ENCODE assay signal across 24 cellular contexts in the genomic region with DNA sequence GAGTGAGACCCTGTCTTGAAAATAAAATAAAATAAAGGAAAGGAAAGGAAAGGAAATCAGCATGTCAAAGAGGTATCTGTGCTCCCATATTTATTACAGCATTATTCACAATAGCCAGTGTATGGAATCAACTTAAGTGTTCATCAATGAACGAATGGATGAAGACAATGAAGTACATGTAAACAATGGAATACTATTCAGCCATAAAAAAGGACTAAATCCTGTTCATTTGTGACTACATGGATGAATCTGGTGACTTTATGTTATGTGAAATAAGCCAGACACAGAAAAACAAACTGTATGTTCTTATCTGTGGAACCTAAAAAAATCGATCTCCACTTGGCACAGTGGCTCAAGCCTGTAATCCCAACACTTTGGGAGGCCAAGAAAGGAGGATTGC. TPM values are rescaled to one million over a fixed set of nuclear protein-coding genes. Genes with fewer than 3 reads are reported as not detected.
DNase-seq lines count a peak whose midpoint lies in the region; ATAC-seq and TF ChIP-seq lines count a peak whose summit lies in the region.
"Had no signal": no experiment of that assay in that cellular context is flagged by ENCODE, and none has a peak within 500 bp of the region (broad histone marks: within the 10 kb centered on the region; RNA-seq: fewer than 3 reads in every experiment).

No MANE protein-coding gene starts in this region.

- no CpG with 5 or more reads among the region's 2 CpGs for WGBS in IMR-90 (ENCODE audit: extremely low coverage in 2 of 2, insufficient read length in 1 of 2), 2 experiments

- peaks cover 0 to 47% of the 10 kb centered on the region in 2 experiments; a peak in 3 of 4 replicates for H3K79me1 ChIP-seq in IMR-90 (ENCODE audit: low read depth in 1 of 2, low read length in 2 of 2)

- ATAC-seq in HCT116 (no peak), IMR-90 (ENCODE audit: low read depth) (no peak), RWPE2 (ENCODE audit: low read depth) (no peak), HG03159 (IDR thresholded peaks at IDR 0.05; ENCODE audit: unreplicated experiment) (no peak)
- no peak for ATAC-seq in stimulated activated naive B cell treated with anti-CD40 and anti-IgM and Interleukin-4, amounts not matched to agents 10 μg/mL and 1 μg/mL and 100 μg/mL, for 72 hours (replicated peaks)
- ATAC-seq: A549, GM12878 had no signal

- CTCF ChIA-PET in HCT116 (lab: Charles Lee) = interaction anchor here (1.8 kb wide), 1 partner anchor 10 kb away, joined by 11 read pairs; no protein-coding TSS in a partner anchor
- CTCF ChIA-PET in IMR-90 (lab: Yijun Ruan, JAX) = interaction anchor here (1.3 kb wide), 1 partner anchor 10 kb away, joined by 6 read pairs; no protein-coding TSS in a partner anchor

- H4K20me1 ChIP-seq in HCT116 (ENCODE audit: insufficient read depth) (no peaks in the 10 kb centered on the region), IMR-90 (ENCODE audit: insufficient read depth, low read length) (peaks cover 3% of the 10 kb centered on the region; the same call in 1 of the 2 replicates)
- H4K20me1 ChIP-seq: BLaER1 had no signal

- no peak overlapping the region for H3K23ac ChIP-seq in IMR-90 (ENCODE audit: low read depth, low read length)

- peaks cover 38 to 63% of the 10 kb centered on the region in 2 experiments for H3K4me1 ChIP-seq in HCT116 (ENCODE audit: control insufficient read depth in 1 of 2, insufficient read depth in 2 of 2, low read length in 2 of 2)
- peaks cover 19% of the 10 kb centered on the region for H3K4me1 ChIP-seq in IMR-90 (ENCODE audit: control insufficient read depth, insufficient read depth, low read length)
- H3K4me1 ChIP-seq in RWPE2 (ENCODE audit: insufficient read depth, poor library complexity, severe bottlenecking) = peaks cover 45% of the 10 kb centered on the region
- H3K4me1 ChIP-seq: BE2C had no signal

- no peak overlapping the region for H3K4me3 Mint-ChIP-seq in stimulated activated naive B cell treated with anti-CD40 and anti-IgM and Interleukin-4, amounts not matched to agents 10 μg/mL and 1 μg/mL and 100 μg/mL, for 72 hours
- H3K4me3 Mint-ChIP-seq: CD14-positive monocyte; CD4-positive, alpha-beta memory T cell; CD4-positive, CD25-positive, alpha-beta regulatory T cell had no signal

- no peak overlapping the region for H3K56ac ChIP-seq in IMR-90 (ENCODE audit: extremely low read depth, insufficient read depth, low read length)

- H3K18ac ChIP-seq in IMR-90 (ENCODE audit: low read depth, low read length) = no peak overlapping the region

- H3K4me2 ChIP-seq in HCT116 (ENCODE audit: low read length) (0 out of 2 replicates have a peak overlapping the region, but pooled peaks have one; percentile 18), IMR-90 (ENCODE audit: low read depth, low read length) (no peak overlapping the region)
- H3K4me2 ChIP-seq: A549, BLaER1 had no signal

- H3K9me3 ChIP-seq in HCT116 (ENCODE audit: control insufficient read depth in 1 of 2, insufficient read depth in 1 of 2, low read depth in 1 of 2, low read length in 2 of 2) (no peaks in the 10 kb centered on the region), IMR-90 (ENCODE audit: control insufficient read depth, insufficient read depth, low read length) (no peaks in the 10 kb centered on the region), RWPE2 (ENCODE audit: severe bottlenecking) (no peaks in the 10 kb centered on the region)
- H3K9me3 ChIP-seq: A549, BE2C had no signal

- H3K14ac ChIP-seq in IMR-90 (replicated peaks; ENCODE audit: low read depth, low read length) = no peak overlapping the region

- H3K9me2 ChIP-seq in HCT116 (ENCODE audit: insufficient read depth) = no peaks in the 10 kb centered on the region

- RAD21 ChIA-PET in HCT116 (lab: Charles Lee; ENCODE audit: low non-redundant PET in 1 of 2, low total read pairs in 2 of 2, uncharacterized antibody in 2 of 2, unreplicated experiment in 2 of 2) = no interaction called here

- H2BK15ac ChIP-seq in IMR-90 (ENCODE audit: low read depth, low read length) = no peak overlapping the region

- peaks cover 15% of the 10 kb centered on the region for H3K9me1 ChIP-seq in IMR-90 (ENCODE audit: insufficient read depth, low read length)

- DNase-seq in HCT116 (ENCODE audit: low read depth, low spot score) = no peak
- no peak for DNase-seq in IMR-90
- no peak for DNase-seq in RWPE2 (ENCODE audit: low spot score)
- no peak for DNase-seq in NCI-H1105 treated with DMSO at 0.1 percent for 48 hours (lab: John Stamatoyannopoulos, UW)
- DNase-seq in stimulated activated naive B cell treated with anti-CD40 and anti-IgM and Interleukin-4, amounts not matched to agents 10 μg/mL and 1 μg/mL and 100 μg/mL, for 72 hours = no peak
- DNase-seq: BE2C; C1 segment of cervical spinal cord; CD4-positive, alpha-beta memory T cell; CD4-positive, CD25-positive, alpha-beta regulatory T cell; CD8-positive, alpha-beta memory T cell; COR-L47; DMS 273 treated with DMSO at 0.1 percent for 48 hours; DMS153; DMS53; DMS79; DND-41; EL; GDM1 had no signal

- H2AFZ ChIP-seq in HCT116 (ENCODE audit: low read depth, low read length, poor library complexity, severe bottlenecking) (no peak overlapping the region), IMR-90 (replicated peaks; ENCODE audit: low read length, poor library complexity) (no peak overlapping the region)

- H3K4me1 Mint-ChIP-seq in stimulated activated naive B cell treated with anti-CD40 and anti-IgM and Interleukin-4, amounts not matched to agents 10 μg/mL and 1 μg/mL and 100 μg/mL, for 72 hours = peaks cover 20 to 33% of the 10 kb centered on the region in 2 donors

- H2BK120ac ChIP-seq in IMR-90 (ENCODE audit: low read depth, low read length) = no peak overlapping the region

- TF ChIP-seq CTCF in HCT116 (IDR thresholded peaks at IDR 0.05 in 2 of 3, conservative IDR thresholded peaks at IDR 0.05 in 1 of 3; ENCODE audit: borderline replicate concordance in 1 of 3, insufficient read depth in 1 of 3, low read depth in 2 of 3, low read length in 2 of 3) (no peak), IMR-90 (conservative IDR thresholded peaks at IDR 0.05; ENCODE audit: low read depth, low read length) (no peak), RWPE2 (IDR thresholded peaks at IDR 0.05; ENCODE audit: poor library complexity, severe bottlenecking) (no peak)

- BruUV-seq in HCT116 (replicated peaks; lab: Mats Ljungman, UMichigan) (no TSS peak), IMR-90 (replicated peaks; lab: Mats Ljungman, UMichigan) (no TSS peak)

- H3K4me3 ChIP-seq in HCT116 (replicated peaks in 1 of 2; ENCODE audit: low read depth in 1 of 2, low read length in 2 of 2) (no peak overlapping the region), IMR-90 (ENCODE audit: insufficient read depth, low read depth, low read length) (no peak overlapping the region), RWPE2 (ENCODE audit: severe bottlenecking) (no peak overlapping the region)
- H3K4me3 ChIP-seq: A549, BLaER1, GM12878 had no signal

- H3K27me3 ChIP-seq in HCT116 (ENCODE audit: insufficient read depth, low read length) (no peaks in the 10 kb centered on the region), IMR-90 (ENCODE audit: control insufficient read depth, insufficient read depth, low read length) (no peaks in the 10 kb centered on the region), RWPE2 (ENCODE audit: insufficient read depth, poor library complexity, severe bottlenecking) (no peaks in the 10 kb centered on the region)
- H3K27me3 ChIP-seq: BE2C, BLaER1 had no signal

- H3K4ac ChIP-seq in IMR-90 (ENCODE audit: low read depth, low read length) = no peak overlapping the region

- no peak for TF ChIP-seq RAD21 in HCT116 (IDR thresholded peaks at IDR 0.05; ENCODE audit: low read depth)
- no peak for TF ChIP-seq RAD21 in IMR-90 (IDR thresholded peaks at IDR 0.05; ENCODE audit: low read length)

- H2AK5ac ChIP-seq in IMR-90 (ENCODE audit: low read depth, low read length) = no peak overlapping the region

- POLR2A ChIA-PET in HCT116 (lab: Charles Lee) (no interaction called here), IMR-90 (lab: Charles Lee; ENCODE audit: unreplicated experiment) (no interaction called here)

- no peak overlapping the region for H3K9ac ChIP-seq in HCT116 (ENCODE audit: low read length)
- no peak overlapping the region for H3K9ac ChIP-seq in IMR-90 (ENCODE audit: low read depth, low read length)
- H3K9ac ChIP-seq: BLaER1 had no signal

- dilution Hi-C loops in IMR-90 (cut with HindIII; ENCODE audit: low sequenced_read_pairs, unreplicated experiment) = no loop called here

- H3K27ac Mint-ChIP-seq in stimulated activated naive B cell treated with anti-CD40 and anti-IgM and Interleukin-4, amounts not matched to agents 10 μg/mL and 1 μg/mL and 100 μg/mL, for 72 hours = no peak overlapping the region

- 0 out of 2 replicates have a peak overlapping the region, but pooled peaks have one; percentile 6 for H4K91ac ChIP-seq in IMR-90 (ENCODE audit: insufficient read depth, low read depth, low read length)

- in situ Hi-C loops in IMR-90 (cut with MboI; ENCODE audit: low sequenced_read_pairs) = no loop called here

- H3K27ac ChIP-seq in HCT116 (ENCODE audit: low read depth, low read length) (no peak overlapping the region), IMR-90 (ENCODE audit: insufficient read depth, low read length) (no peak overlapping the region), RWPE2 (ENCODE audit: poor library complexity, severe bottlenecking) (peak overlapping the region; percentile 99)
- H3K27ac ChIP-seq: 22Rv1, BLaER1 had no signal

- H3K36me3 ChIP-seq in HCT116 (ENCODE audit: control insufficient read depth in 1 of 2, insufficient read depth in 2 of 2, low read length in 2 of 2) (no peaks in the 10 kb centered on the region), IMR-90 (ENCODE audit: control insufficient read depth, insufficient read depth, low read length) (no peaks in the 10 kb centered on the region), RWPE2 (ENCODE audit: low read depth) (no peaks in the 10 kb centered on the region)
- H3K36me3 ChIP-seq: BE2C, BLaER1 had no signal

- H3K9me3 Mint-ChIP-seq in stimulated activated naive B cell treated with anti-CD40 and anti-IgM and Interleukin-4, amounts not matched to agents 10 μg/mL and 1 μg/mL and 100 μg/mL, for 72 hours = no peaks in the 10 kb centered on the region
- H3K9me3 Mint-ChIP-seq: CD4-positive, alpha-beta memory T cell; CD4-positive, CD25-positive, alpha-beta regulatory T cell; CD8-positive, alpha-beta memory T cell had no signal

- no peak overlapping the region for H2BK20ac ChIP-seq in IMR-90 (ENCODE audit: low read depth, low read length)

- H4K8ac ChIP-seq in IMR-90 (ENCODE audit: low read depth in 2 of 2, low read length in 2 of 2) = no peak overlapping the region

- H4K5ac ChIP-seq in IMR-90 (ENCODE audit: low read depth, low read length) = no peak overlapping the region

- H2AK9ac ChIP-seq in IMR-90 (replicated peaks; ENCODE audit: low read depth, low read length, poor library complexity) = no peak overlapping the region

- no peaks in the 10 kb centered on the region for H3K27me3 Mint-ChIP-seq in stimulated activated naive B cell treated with anti-CD40 and anti-IgM and Interleukin-4, amounts not matched to agents 10 μg/mL and 1 μg/mL and 100 μg/mL, for 72 hours
- H3K27me3 Mint-ChIP-seq: CD4-positive, alpha-beta memory T cell; CD4-positive, CD25-positive, alpha-beta regulatory T cell; CD8-positive, alpha-beta memory T cell had no signal

- no peak overlapping the region for H2BK5ac ChIP-seq in IMR-90 (ENCODE audit: low read depth, low read length, poor library complexity, severe bottlenecking)

- no peak for TF ChIP-seq POLR2A in HCT116 (IDR thresholded peaks at IDR 0.05; ENCODE audit: borderline replicate concordance, extremely low read depth, insufficient read depth, insufficient read length)
- TF ChIP-seq POLR2A in IMR-90 (IDR thresholded peaks at IDR 0.05; ENCODE audit: low read depth, low read length) = no peak

- no peaks in the 10 kb centered on the region for H3K79me2 ChIP-seq in HCT116 (ENCODE audit: insufficient read depth, low read length)

- no peaks in the 10 kb centered on the region for H3K36me3 Mint-ChIP-seq in stimulated activated naive B cell treated with anti-CD40 and anti-IgM and Interleukin-4, amounts not matched to agents 10 μg/mL and 1 μg/mL and 100 μg/mL, for 72 hours
- H3K36me3 Mint-ChIP-seq: CD4-positive, alpha-beta memory T cell; CD4-positive, CD25-positive, alpha-beta regulatory T cell; CD8-positive, alpha-beta memory T cell had no signal

- intact Hi-C loops in HCT116 (cut with micrococcal nuclease) (no loop called here), IMR-90 (cut with micrococcal nuclease) (no loop called here)

RNA-seq across cellular contexts. Expression of a gene that starts 28.0 kb away (rescaled TPM):
- total RNA-seq in HCT116 (2021; ENCODE audit: unreplicated experiment) (190 TPM), IMR-90 (2012; rRNA removed) (14.0 and 20.8 TPM in 2 replicates)
- 78.3 and 101 TPM in 2 replicates for polyA plus RNA-seq in HCT116 (2012)
- polyA plus RNA-seq in IMR-90 (2012; rRNA removed) = 14.7 and 21.5 TPM in 2 replicates
- polyA plus RNA-seq in IMR-90 (2012; cell fraction: cytosol; rRNA removed) = 3.9 and 6.4 TPM in 2 replicates
- 3.2 and 18.6 TPM in 2 replicates for polyA plus RNA-seq in IMR-90 (2012; cell fraction: nucleus; rRNA removed; ENCODE audit: low replicate concordance)
